In the genomic region with DNA sequence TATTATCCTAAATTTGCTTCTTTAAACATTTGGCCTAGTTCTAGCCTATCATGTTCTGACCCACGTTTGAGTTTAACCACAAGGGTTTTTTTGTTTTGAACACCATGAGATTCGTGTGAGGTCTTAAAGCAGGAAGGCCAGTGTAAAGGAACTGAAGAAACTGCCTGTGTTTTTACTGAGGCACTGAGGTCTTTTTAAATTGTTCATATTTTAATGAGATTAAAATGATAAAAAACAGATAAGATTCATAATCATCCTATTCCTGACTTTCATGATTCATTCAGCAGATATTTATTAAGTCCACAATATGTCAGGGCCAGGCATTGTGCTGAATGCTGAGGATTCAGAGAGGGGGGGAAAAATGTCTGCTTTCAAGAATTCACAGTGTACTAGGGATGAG, we compare ENCODE assay signal across 10 cellular contexts. TPM values are rescaled to one million over a fixed set of nuclear protein-coding genes. Genes with fewer than 3 reads are reported as not detected.
DNase-seq lines count a peak whose midpoint lies in the region; ATAC-seq and TF ChIP-seq lines count a peak whose summit lies in the region.
"Had no signal": no experiment of that assay in that cellular context is flagged by ENCODE, and none has a peak within 500 bp of the region (broad histone marks: within the 10 kb centered on the region; RNA-seq: fewer than 3 reads in every experiment).

No MANE protein-coding gene starts in this region.

- BruUV-seq in A673 (replicated peaks; lab: Mats Ljungman, UMichigan) = no TSS peak

- peaks cover 4% of the 10 kb centered on the region for H3K4me1 ChIP-seq in A673 (ENCODE audit: insufficient read depth, low read length, poor library complexity, severe bottlenecking)

- CTCF ChIA-PET in A673 (lab: Charles Lee) = no interaction called here

- H3K9me3 ChIP-seq in A673 (ENCODE audit: low read depth, low read length, poor library complexity, severe bottlenecking) = no peaks in the 10 kb centered on the region
- H3K9me3 ChIP-seq: heart right ventricle had no signal

- no peaks in the 10 kb centered on the region for H3K36me3 ChIP-seq in A673 (ENCODE audit: insufficient read depth, low read length, poor library complexity, severe bottlenecking)
- H3K36me3 ChIP-seq: heart right ventricle had no signal

- no peaks in the 10 kb centered on the region for H3K27me3 Mint-ChIP-seq in activated naive CD8-positive, alpha-beta T cell treated with anti-CD3 and anti-CD28 coated beads, Interleukin-2, amount 10 ng/mL, durations not matched to agents 7 days and 5 days
- no peaks in the 10 kb centered on the region for H3K27me3 Mint-ChIP-seq in naive thymus-derived CD8-positive, alpha-beta T cell

- peaks cover 4% of the 10 kb centered on the region for H3K27me3 ChIP-seq in A673 (replicated peaks; ENCODE audit: insufficient read depth, low read depth, low read length, poor library complexity)

- H3K27ac ChIP-seq in A673 (ENCODE audit: low read depth, low read length, poor library complexity, severe bottlenecking) = no peak overlapping the region
- H3K27ac ChIP-seq: SK-N-MC had no signal

- peaks cover 27% of the 10 kb centered on the region for H3K4me1 Mint-ChIP-seq in activated naive CD8-positive, alpha-beta T cell treated with anti-CD3 and anti-CD28 coated beads, Interleukin-2, amount 10 ng/mL, durations not matched to agents 7 days and 5 days
- H3K4me1 Mint-ChIP-seq in naive thymus-derived CD8-positive, alpha-beta T cell = peaks cover 7 to 56% (median 31%) of the 10 kb centered on the region in 4 donors

- H3K4me3 ChIP-seq in GM12865 (ENCODE audit: low read depth, low read length) (peak overlapping the region; percentile 18; the same call in 1 of the 2 replicates), A673 (ENCODE audit: low read depth, low read length, poor library complexity, severe bottlenecking) (no peak overlapping the region)
- H3K4me3 ChIP-seq: SK-N-MC had no signal

- H3K9me3 Mint-ChIP-seq in activated naive CD8-positive, alpha-beta T cell treated with anti-CD3 and anti-CD28 coated beads, Interleukin-2, amount 10 ng/mL, durations not matched to agents 7 days and 5 days = no peaks in the 10 kb centered on the region
- H3K9me3 Mint-ChIP-seq in naive thymus-derived CD8-positive, alpha-beta T cell = no peaks in the 10 kb centered on the region

- peak overlapping the region; percentile 80 for H3K27ac Mint-ChIP-seq in activated naive CD8-positive, alpha-beta T cell treated with anti-CD3 and anti-CD28 coated beads, Interleukin-2, amount 10 ng/mL, durations not matched to agents 7 days and 5 days
- H3K27ac Mint-ChIP-seq in naive thymus-derived CD8-positive, alpha-beta T cell = peak overlapping the region in 9 of 10 donors; percentile 31 to 95 (median 53)

- ATAC-seq in HG03378 (IDR thresholded peaks at IDR 0.05; ENCODE audit: unreplicated experiment) = peak; percentile 41
- ATAC-seq in activated naive CD8-positive, alpha-beta T cell treated with anti-CD3 and anti-CD28 coated beads, Interleukin-2, amount 10 ng/mL, durations not matched to agents 7 days and 5 days (ENCODE audit: low read depth) = no peak
- peak; percentile 5 to 20 for ATAC-seq in naive thymus-derived CD8-positive, alpha-beta T cell
- ATAC-seq: heart right ventricle had no signal

- peak overlapping the region; percentile 79 for H3K4me3 Mint-ChIP-seq in activated naive CD8-positive, alpha-beta T cell treated with anti-CD3 and anti-CD28 coated beads, Interleukin-2, amount 10 ng/mL, durations not matched to agents 7 days and 5 days
- peak overlapping the region; percentile 15 to 97 (median 86) for H3K4me3 Mint-ChIP-seq in naive thymus-derived CD8-positive, alpha-beta T cell

- DNase-seq in GM12865 (ENCODE audit: low read depth) (peak; percentile 50), cerebellar nuclear complex (lab: John Stamatoyannopoulos, UW) (no peak), nucleus accumbens (lab: John Stamatoyannopoulos, UW) (no peak), NCI-H2107 treated with DMSO at 0.1 percent for 48 hours (lab: John Stamatoyannopoulos, UW; ENCODE audit: unreplicated experiment) (no peak), A673 (ENCODE audit: low spot score) (no peak)
- DNase-seq in activated naive CD8-positive, alpha-beta T cell treated with anti-CD3 and anti-CD28 coated beads, Interleukin-2, amount 10 ng/mL, durations not matched to agents 7 days and 5 days = no peak
- DNase-seq in naive thymus-derived CD8-positive, alpha-beta T cell = peak in 2 of 10 donors; percentile 40 to 44
- DNase-seq: heart right ventricle had no signal

- POLR2A ChIA-PET in activated naive CD8-positive, alpha-beta T cell treated with anti-CD3 and anti-CD28 coated beads, Interleukin-2, amount 10 ng/mL, durations not matched to agents 7 days and 5 days (lab: Charles Lee) = no interaction called here
- POLR2A ChIA-PET in naive thymus-derived CD8-positive, alpha-beta T cell (lab: Charles Lee) = no interaction called here
- POLR2A ChIA-PET in A673 (lab: Charles Lee; ENCODE audit: low non-redundant PET) = no interaction called here

- H3K36me3 Mint-ChIP-seq in activated naive CD8-positive, alpha-beta T cell treated with anti-CD3 and anti-CD28 coated beads, Interleukin-2, amount 10 ng/mL, durations not matched to agents 7 days and 5 days = peaks cover 12% of the 10 kb centered on the region
- H3K36me3 Mint-ChIP-seq in naive thymus-derived CD8-positive, alpha-beta T cell = peaks cover 0 to 6% (median 0%) of the 10 kb centered on the region in 3 donors

- intact Hi-C loops in A673 (cut with micrococcal nuclease; ENCODE audit: unreplicated experiment) = no loop called here

- TF ChIP-seq CTCF in GM12865 (IDR thresholded peaks at IDR 0.05; ENCODE audit: insufficient read depth, low read depth, low read length, missing control alignments) (no peak), A673 (conservative IDR thresholded peaks at IDR 0.05; ENCODE audit: low read depth, low read length) (no peak)

RNA-seq across cellular contexts. Expression of a gene that starts 3.2 kb away (rescaled TPM):
- 10 to 100 TPM; 92.3 to 99.7 TPM for total RNA-seq in activated naive CD8-positive, alpha-beta T cell treated with anti-CD3 and anti-CD28 coated beads, Interleukin-2, amount 10 ng/mL, durations not matched to agents 7 days and 5 days
- 10 to 100 TPM; 95.1 to 97.8 TPM for total RNA-seq in naive thymus-derived CD8-positive, alpha-beta T cell
- polyA plus RNA-seq in naive thymus-derived CD8-positive, alpha-beta T cell = 10 to 100 TPM; 27.5 to 51.8 (median 51.5) TPM
- total RNA-seq in A673 (2021) = 32.3 and 33.6 TPM in 2 replicates
